In the genomic region with DNA sequence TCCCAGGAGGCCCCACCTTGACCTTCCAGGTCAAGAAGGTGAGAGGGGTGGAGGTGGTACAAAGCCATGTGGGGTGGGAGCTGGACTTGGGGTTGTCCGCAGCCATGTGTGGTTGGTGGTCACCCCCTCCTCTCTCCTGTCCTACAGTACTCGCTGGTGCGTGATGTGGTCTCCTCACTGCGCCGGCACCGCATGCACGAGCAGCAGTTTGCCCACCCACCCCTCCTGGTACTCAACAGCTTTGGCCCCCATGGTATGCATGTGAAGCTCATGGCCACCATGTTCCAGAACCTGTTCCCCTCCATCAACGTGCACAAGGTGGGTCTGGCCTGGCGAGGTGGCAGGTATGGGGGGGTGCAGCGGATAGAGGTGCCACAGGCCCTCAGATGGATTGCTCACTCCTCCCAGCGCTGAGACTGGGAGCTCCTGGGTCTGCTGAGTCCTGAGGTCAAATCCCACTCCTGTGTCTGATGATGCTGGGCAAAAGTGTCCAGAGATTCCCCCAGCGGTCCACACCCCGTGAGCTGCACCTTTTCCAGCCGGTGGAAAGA, we compare ENCODE assay signal across 7 cellular contexts. TPM values are rescaled to one million over a fixed set of nuclear protein-coding genes. Genes with fewer than 3 reads are reported as not detected.
DNase-seq lines count a peak whose midpoint lies in the region; ATAC-seq and TF ChIP-seq lines count a peak whose summit lies in the region.
"Had no signal": no experiment of that assay in that cellular context is flagged by ENCODE, and none has a peak within 500 bp of the region (broad histone marks: within the 10 kb centered on the region; RNA-seq: fewer than 3 reads in every experiment).

No MANE protein-coding gene starts in this region.

- H3K4me3 Mint-ChIP-seq in activated CD4-positive, alpha-beta T cell treated with anti-CD3 and anti-CD28 coated beads for 36 hours: peak overlapping the region; percentile 90
- H3K4me3 Mint-ChIP-seq in activated B cell treated with CpG ODN at 0.5 μM for 24 hours: peak overlapping the region; percentile 86

- POLR2A ChIA-PET in activated CD4-positive, alpha-beta T cell treated with anti-CD3 and anti-CD28 coated beads for 36 hours (lab: Charles Lee): interaction anchor here (0.6 to 1.0 kb wide), 2 partner anchors 11 to 141 kb away, joined by 4 read pairs; no protein-coding TSS in a partner anchor
- POLR2A ChIA-PET in activated B cell treated with CpG ODN at 0.5 μM for 24 hours (lab: Charles Lee): interaction anchor here (0.6 to 6.0 kb wide), 6 partner anchors 10 to 163 kb away, joined by 3 to 64 read pairs (median 4); partner anchors contain the start of genes EIF3G and ICAM1

- peaks cover 29% of the 10 kb centered on the region for H3K79me2 ChIP-seq in osteoblast (ENCODE audit: insufficient read depth, low read length)

- H3K27me3 ChIP-seq in osteoblast (ENCODE audit: insufficient read depth, low read length): no peaks in the 10 kb centered on the region

- intact Hi-C loops in activated CD4-positive, alpha-beta T cell treated with anti-CD3 and anti-CD28 coated beads for 36 hours (cut with DNase I, micrococcal nuclease): loop anchor here (2.0 to 10.0 kb wide), 5 partner anchors 144 to 987 kb away; partner anchors contain the start of genes CARM1 (in 1 of the 2), ILF3 (in 1 of the 2), KEAP1 (in 1 of the 2) and MRPL4 (in 1 of the 2)
- intact Hi-C loops in activated B cell treated with CpG ODN at 0.5 μM for 24 hours (cut with micrococcal nuclease): loop anchor here (10.0 kb wide), 3 partner anchors 87 to 767 kb away; partner anchors contain the start of genes CARM1, DNMT1 and PDE4A

- in situ Hi-C loops in ACHN (cut with HindIII; ENCODE audit: low pct_ligation_motif_present, low pct_unique_long_range_greater_than_20kb, low sequenced_read_pairs): no loop called here

- no peaks in the 10 kb centered on the region for H3K9me3 Mint-ChIP-seq in activated CD4-positive, alpha-beta T cell treated with anti-CD3 and anti-CD28 coated beads for 36 hours (ENCODE audit: low read depth)
- H3K9me3 Mint-ChIP-seq in activated B cell treated with CpG ODN at 0.5 μM for 24 hours: no peaks in the 10 kb centered on the region

- no peak for DNase-seq in activated CD4-positive, alpha-beta T cell treated with anti-CD3 and anti-CD28 coated beads for 36 hours
- no peak for DNase-seq in activated CD4-positive, alpha-beta T cell treated with anti-CD3 and anti-CD28 coated beads, Interleukin-2, amount 50 U/mL, for 4 hours
- no peak for DNase-seq in activated B cell treated with CpG ODN at 0.5 μM for 24 hours
- DNase-seq in osteoblast (ENCODE audit: insufficient read length, low spot score, missing footprints): peak; percentile 13
- DNase-seq in ACHN: no peak
- DNase-seq: NCI-H345 had no signal

- H3K4me1 ChIP-seq in osteoblast (ENCODE audit: insufficient read depth, low read length): peaks cover 10% of the 10 kb centered on the region

- ATAC-seq in activated CD4-positive, alpha-beta T cell treated with anti-CD3 and anti-CD28 coated beads for 36 hours: no peak
- ATAC-seq in activated B cell treated with CpG ODN at 0.5 μM for 24 hours (ENCODE audit: low read depth) (no peak), HG02798 (IDR thresholded peaks at IDR 0.05; ENCODE audit: poor library complexity, unreplicated experiment) (no peak)

- no peaks in the 10 kb centered on the region for H3K9me3 ChIP-seq in osteoblast (ENCODE audit: low read depth, low read length)

- peaks cover 72% of the 10 kb centered on the region for H3K4me1 Mint-ChIP-seq in activated CD4-positive, alpha-beta T cell treated with anti-CD3 and anti-CD28 coated beads for 36 hours
- H3K4me1 Mint-ChIP-seq in activated B cell treated with CpG ODN at 0.5 μM for 24 hours: peaks cover 74% of the 10 kb centered on the region

- no peak overlapping the region for H3K27ac ChIP-seq in osteoblast (ENCODE audit: low read depth, low read length)

- H2AFZ ChIP-seq in osteoblast (ENCODE audit: low read length): no peak overlapping the region

- no peak for TF ChIP-seq CTCF in activated B cell treated with CpG ODN at 0.5 μM for 24 hours (IDR thresholded peaks at IDR 0.05)
- TF ChIP-seq CTCF in osteoblast (IDR thresholded peaks at IDR 0.05; ENCODE audit: extremely low read depth, low read depth, low read length): no peak

- H3K27ac Mint-ChIP-seq in activated CD4-positive, alpha-beta T cell treated with anti-CD3 and anti-CD28 coated beads for 36 hours: peak overlapping the region; percentile 99
- no peak overlapping the region for H3K27ac Mint-ChIP-seq in activated B cell treated with CpG ODN at 0.5 μM for 24 hours

- CTCF ChIA-PET in activated CD4-positive, alpha-beta T cell treated with anti-CD3 and anti-CD28 coated beads for 36 hours (lab: Charles Lee): interaction anchor here (0.6 to 3.0 kb wide), 8 partner anchors 9 to 188 kb away, joined by 3 to 12 read pairs (median 3); partner anchors contain the start of gene DNMT1
- CTCF ChIA-PET in activated B cell treated with CpG ODN at 0.5 μM for 24 hours (lab: Charles Lee): interaction anchor here (0.7 to 1.7 kb wide), 3 partner anchors 9 to 152 kb away, joined by 3 read pairs; no protein-coding TSS in a partner anchor

- peaks cover 39% of the 10 kb centered on the region for H3K36me3 ChIP-seq in osteoblast (ENCODE audit: insufficient read depth, low read length)

- H3K27me3 Mint-ChIP-seq in activated CD4-positive, alpha-beta T cell treated with anti-CD3 and anti-CD28 coated beads for 36 hours: no peaks in the 10 kb centered on the region
- H3K27me3 Mint-ChIP-seq in activated B cell treated with CpG ODN at 0.5 μM for 24 hours: no peaks in the 10 kb centered on the region

- no peak overlapping the region for H3K4me3 ChIP-seq in osteoblast (ENCODE audit: insufficient read depth, low read length)

- peaks cover 58% of the 10 kb centered on the region for H3K36me3 Mint-ChIP-seq in activated CD4-positive, alpha-beta T cell treated with anti-CD3 and anti-CD28 coated beads for 36 hours (ENCODE audit: low read depth)
- peaks cover 48% of the 10 kb centered on the region for H3K36me3 Mint-ChIP-seq in activated B cell treated with CpG ODN at 0.5 μM for 24 hours (ENCODE audit: low read depth)

- no peak overlapping the region for H3K4me2 ChIP-seq in osteoblast (ENCODE audit: insufficient read depth, low read length)

- peaks cover 6% of the 10 kb centered on the region for H4K20me1 ChIP-seq in osteoblast (ENCODE audit: insufficient read depth, low read length)

RNA-seq across cellular contexts. Expression of gene PPAN, which starts 1.7 kb away (rescaled TPM):
- 100 to 1,000 TPM; 139 to 149 TPM for total RNA-seq in activated CD4-positive, alpha-beta T cell treated with anti-CD3 and anti-CD28 coated beads for 36 hours
- 107 and 119 TPM in 2 replicates for total RNA-seq in activated B cell treated with CpG ODN at 0.5 μM for 24 hours
- total RNA-seq in osteoblast: 19.2 and 20.9 TPM in 2 replicates

RNA-seq across cellular contexts. Expression of gene P2RY11, which starts 3.6 kb away (rescaled TPM):
- total RNA-seq in activated CD4-positive, alpha-beta T cell treated with anti-CD3 and anti-CD28 coated beads for 36 hours: 10 to 100 TPM; 46.4 to 52.1 TPM
- total RNA-seq in activated B cell treated with CpG ODN at 0.5 μM for 24 hours (33.1 and 42.6 TPM in 2 replicates), osteoblast (2.1 and 2.2 TPM in 2 replicates)

RNA-seq across cellular contexts. Expression of gene ANGPTL6, which starts 5.4 kb away (rescaled TPM):
- total RNA-seq in activated CD4-positive, alpha-beta T cell treated with anti-CD3 and anti-CD28 coated beads for 36 hours: 10 to 100 TPM; 10.4 to 14.1 TPM
- total RNA-seq in activated B cell treated with CpG ODN at 0.5 μM for 24 hours (16.4 and 18.4 TPM in 2 replicates), osteoblast (not detected in 2 replicates)

RNA-seq across cellular contexts. Expression of gene EIF3G, which starts 11.8 kb away (rescaled TPM):
- 100 to 1,000 TPM; 230 to 253 TPM for total RNA-seq in activated CD4-positive, alpha-beta T cell treated with anti-CD3 and anti-CD28 coated beads for 36 hours
- total RNA-seq in activated B cell treated with CpG ODN at 0.5 μM for 24 hours: 332 and 371 TPM in 2 replicates
- total RNA-seq in osteoblast: 226 and 252 TPM in 2 replicates

RNA-seq across cellular contexts. Expression of gene SHFL, which starts 21.8 kb away (rescaled TPM):
- 10 to 100 TPM; 49.8 to 62.6 TPM for total RNA-seq in activated CD4-positive, alpha-beta T cell treated with anti-CD3 and anti-CD28 coated beads for 36 hours
- total RNA-seq in activated B cell treated with CpG ODN at 0.5 μM for 24 hours (61.3 and 61.4 TPM in 2 replicates), osteoblast (20.6 and 22.4 TPM in 2 replicates)

Comparison
In these comparisons a context has a peak if more than half of its experiments do, and no peak if none do; other contexts are left out.
1. RNA of gene P2RY11, which starts 3.6 kb away (total RNA-seq): 46.4 to 52.1 TPM in activated CD4-positive, alpha-beta T cell treated with anti-CD3 and anti-CD28 coated beads for 36 hours and 33.1 to 42.6 TPM in activated B cell treated with CpG ODN at 0.5 μM for 24 hours; 2.1 to 2.2 TPM in osteoblast; every median in the first group is over 10 times any median in the second.
2. RNA of gene ANGPTL6, which starts 5.4 kb away (total RNA-seq): 16.4 to 18.4 TPM in activated B cell treated with CpG ODN at 0.5 μM for 24 hours and 10.4 to 14.1 TPM in activated CD4-positive, alpha-beta T cell treated with anti-CD3 and anti-CD28 coated beads for 36 hours; not detected in osteoblast; every median in the first group is over 10 times any median in the second.